ENCODE assay signal across 18 cellular contexts in genomic region chr2:170454471-170455372, GRCh38.
A peak's percentile ranks its signal among the peaks of the same experiment; 100 is the strongest.
DNase-seq lines count a peak whose midpoint lies in the region; ATAC-seq and TF ChIP-seq lines count a peak whose summit lies in the region.
"Had no signal": no experiment of that assay in that cellular context is flagged by ENCODE, and none has a peak within 500 bp of the region (broad histone marks: within the 10 kb centered on the region; RNA-seq: fewer than 3 reads in every experiment).

No MANE protein-coding gene starts in this region.

- no peak overlapping the region for H3K27ac Mint-ChIP-seq in endodermal cell
- H3K27ac Mint-ChIP-seq in natural killer cell treated with Interleukin-12 subunit alpha and Interleukin-12 subunit beta and Interleukin-15 and Interleukin-18, amount 100 ng/mL, for 72 hours: no peak overlapping the region
- H3K27ac Mint-ChIP-seq: CD4-positive, alpha-beta T cell; H9 had no signal

- ATAC-seq in HCT116 (no peak), left colon (peak; percentile 69), right cardiac atrium (no peak), HG02610 (IDR thresholded peaks at IDR 0.05; ENCODE audit: unreplicated experiment) (no peak)
- no peak for ATAC-seq in natural killer cell treated with Interleukin-12 subunit alpha and Interleukin-12 subunit beta and Interleukin-15 and Interleukin-18, amount 100 ng/mL, for 72 hours

- CTCF ChIA-PET in HCT116 (lab: Charles Lee): no interaction called here

- BruUV-seq in HCT116 (replicated peaks; lab: Mats Ljungman, UMichigan): no TSS peak

- H4K20me1 ChIP-seq in HCT116 (ENCODE audit: insufficient read depth): no peaks in the 10 kb centered on the region

- H3K36me3 Mint-ChIP-seq in endodermal cell (ENCODE audit: low read depth): peaks cover 42% of the 10 kb centered on the region
- no peaks in the 10 kb centered on the region for H3K36me3 Mint-ChIP-seq in natural killer cell treated with Interleukin-12 subunit alpha and Interleukin-12 subunit beta and Interleukin-15 and Interleukin-18, amount 100 ng/mL, for 72 hours

- H3K9ac ChIP-seq in HCT116 (ENCODE audit: low read length): no peak overlapping the region
- no peak overlapping the region for H3K9ac ChIP-seq in endodermal cell (ENCODE audit: extremely low read depth, low read length, poor library complexity, severe bottlenecking)

- H3K36me3 ChIP-seq in HCT116 (ENCODE audit: control insufficient read depth in 1 of 2, insufficient read depth in 2 of 2, low read length in 2 of 2) (no peaks in the 10 kb centered on the region), endodermal cell (ENCODE audit: control insufficient read depth, insufficient read depth, low read length) (no peaks in the 10 kb centered on the region), prostate gland (no peaks in the 10 kb centered on the region)
- H3K36me3 ChIP-seq: BE2C had no signal

- no peak overlapping the region for H3K4me2 ChIP-seq in HCT116 (ENCODE audit: low read length)

- H3K9me2 ChIP-seq in HCT116 (ENCODE audit: insufficient read depth): no peaks in the 10 kb centered on the region

- peak overlapping the region; percentile 2 for H2AFZ ChIP-seq in HCT116 (ENCODE audit: low read depth, low read length, poor library complexity, severe bottlenecking)

- TF ChIP-seq POLR2A in HCT116 (IDR thresholded peaks at IDR 0.05; ENCODE audit: borderline replicate concordance, extremely low read depth, insufficient read depth, insufficient read length) (no peak), prostate gland (IDR thresholded peaks at IDR 0.05) (no peak)

- DNase-seq in HCT116 (ENCODE audit: low read depth, low spot score) (no peak), endodermal cell (no peak), left colon (peak in 1 of 2 donors; percentile 24), prostate gland (ENCODE audit: low spot score) (peak; percentile 8), right cardiac atrium (no peak), activated T-cell treated with anti-CD3 and anti-CD28 coated beads for 4 hours (no peak)
- no peak for DNase-seq in natural killer cell treated with Interleukin-12 subunit alpha and Interleukin-12 subunit beta and Interleukin-15 and Interleukin-18, amount 100 ng/mL, for 72 hours (ENCODE audit: low spot score)
- DNase-seq: BE2C; CD4-positive, alpha-beta T cell; DND-41; H9; NCI-H1048; NCI-H146; NCI-H2081; NCI-H510A; NCI-H774 had no signal

- H3K4me3 ChIP-seq in HCT116 (replicated peaks in 1 of 2; ENCODE audit: low read depth in 1 of 2, low read length in 2 of 2) (no peak overlapping the region), endodermal cell (ENCODE audit: low read length) (peak overlapping the region; percentile 14), prostate gland (no peak overlapping the region), right cardiac atrium (ENCODE audit: low read length) (no peak overlapping the region)
- H3K4me3 ChIP-seq: K562 had no signal

- WGBS in endodermal cell (ENCODE audit: insufficient coverage in 1 of 2, insufficient read length in 1 of 2), 2 experiments: 93 to 96% methylated on average over 7 of the region's 7 CpGs
- 71% methylated on average over 7 of the region's 7 CpGs for WGBS in prostate gland
- 92% methylated on average over 7 of the region's 7 CpGs for WGBS in right cardiac atrium

- H3K9me3 Mint-ChIP-seq in endodermal cell: peaks cover 56% of the 10 kb centered on the region
- no peaks in the 10 kb centered on the region for H3K9me3 Mint-ChIP-seq in natural killer cell treated with Interleukin-12 subunit alpha and Interleukin-12 subunit beta and Interleukin-15 and Interleukin-18, amount 100 ng/mL, for 72 hours
- H3K9me3 Mint-ChIP-seq: CD4-positive, alpha-beta T cell had no signal

- H3K4me3 Mint-ChIP-seq in endodermal cell: no peak overlapping the region
- H3K4me3 Mint-ChIP-seq in natural killer cell treated with Interleukin-12 subunit alpha and Interleukin-12 subunit beta and Interleukin-15 and Interleukin-18, amount 100 ng/mL, for 72 hours: no peak overlapping the region
- H3K4me3 Mint-ChIP-seq: CD4-positive, alpha-beta T cell; H9 had no signal

- intact Hi-C loops in HCT116 (cut with micrococcal nuclease) (no loop called here), left colon (cut with DNase I, micrococcal nuclease) (no loop called here), prostate gland (cut with DNase I) (no loop called here), right cardiac atrium (cut with DNase I) (no loop called here)

- H3K79me2 ChIP-seq in HCT116 (ENCODE audit: insufficient read depth, low read length): no peaks in the 10 kb centered on the region

- H3K27me3 ChIP-seq in HCT116 (ENCODE audit: insufficient read depth, low read length) (no peaks in the 10 kb centered on the region), endodermal cell (ENCODE audit: control insufficient read depth, insufficient read depth, low read length, poor library complexity, severe bottlenecking) (no peaks in the 10 kb centered on the region), prostate gland (replicated peaks; ENCODE audit: insufficient read depth) (no peaks in the 10 kb centered on the region), right cardiac atrium (ENCODE audit: control insufficient read depth, insufficient read depth) (no peaks in the 10 kb centered on the region)
- H3K27me3 ChIP-seq: BE2C had no signal

- TF ChIP-seq CTCF in HCT116 (IDR thresholded peaks at IDR 0.05 in 2 of 3, conservative IDR thresholded peaks at IDR 0.05 in 1 of 3; ENCODE audit: borderline replicate concordance in 1 of 3, insufficient read depth in 1 of 3, low read depth in 2 of 3, low read length in 2 of 3): no peak
- no peak for TF ChIP-seq CTCF in endodermal cell (conservative IDR thresholded peaks at IDR 0.05)
- no peak for TF ChIP-seq CTCF in prostate gland (IDR thresholded peaks at IDR 0.05)

- no peaks in the 10 kb centered on the region for H3K4me1 ChIP-seq in HCT116 (ENCODE audit: control insufficient read depth in 1 of 2, insufficient read depth in 2 of 2, low read length in 2 of 2)
- peaks cover 4% of the 10 kb centered on the region for H3K4me1 ChIP-seq in endodermal cell (ENCODE audit: control insufficient read depth, insufficient read depth, low read length)
- H3K4me1 ChIP-seq in prostate gland (replicated peaks): no peaks in the 10 kb centered on the region
- no peaks in the 10 kb centered on the region for H3K4me1 ChIP-seq in right cardiac atrium (ENCODE audit: control insufficient read depth, insufficient read depth, low read length)
- H3K4me1 ChIP-seq: BE2C had no signal

- H3K27ac ChIP-seq in HCT116 (ENCODE audit: low read depth, low read length) (no peak overlapping the region), endodermal cell (ENCODE audit: low read depth, low read length) (no peak overlapping the region), prostate gland (peak overlapping the region in 1 of 2 donors; percentile 46), right cardiac atrium (ENCODE audit: low read length) (no peak overlapping the region)

- H3K4me1 Mint-ChIP-seq in endodermal cell: peaks cover 29% of the 10 kb centered on the region
- H3K4me1 Mint-ChIP-seq in natural killer cell treated with Interleukin-12 subunit alpha and Interleukin-12 subunit beta and Interleukin-15 and Interleukin-18, amount 100 ng/mL, for 72 hours (ENCODE audit: low read depth in 2 of 2): no peaks in the 10 kb centered on the region
- H3K4me1 Mint-ChIP-seq: H9 had no signal

- RAD21 ChIA-PET in HCT116 (lab: Charles Lee; ENCODE audit: low non-redundant PET in 1 of 2, low total read pairs in 2 of 2, uncharacterized antibody in 2 of 2, unreplicated experiment in 2 of 2): no interaction called here

- TF ChIP-seq RAD21 in HCT116 (IDR thresholded peaks at IDR 0.05; ENCODE audit: low read depth): no peak

- H3K27me3 Mint-ChIP-seq in endodermal cell (ENCODE audit: insufficient read depth): no peaks in the 10 kb centered on the region
- peaks cover 5 to 6% of the 10 kb centered on the region in 2 donors for H3K27me3 Mint-ChIP-seq in natural killer cell treated with Interleukin-12 subunit alpha and Interleukin-12 subunit beta and Interleukin-15 and Interleukin-18, amount 100 ng/mL, for 72 hours
- H3K27me3 Mint-ChIP-seq: CD4-positive, alpha-beta T cell had no signal

- no peaks in the 10 kb centered on the region for H3K9me3 ChIP-seq in HCT116 (ENCODE audit: control insufficient read depth in 1 of 2, insufficient read depth in 1 of 2, low read depth in 1 of 2, low read length in 2 of 2)
- H3K9me3 ChIP-seq in endodermal cell (ENCODE audit: control insufficient read depth, low read length): peaks cover 29% of the 10 kb centered on the region
- H3K9me3 ChIP-seq in prostate gland: no peaks in the 10 kb centered on the region
- H3K9me3 ChIP-seq in right cardiac atrium (ENCODE audit: control insufficient read depth, low read length): no peaks in the 10 kb centered on the region
- H3K9me3 ChIP-seq: BE2C had no signal

- POLR2A ChIA-PET in HCT116 (lab: Charles Lee): no interaction called here

TF ChIP-seq in HCT116, 20 proteins besides CTCF, POLR2A, EP300 and RAD21 (continues in another document):
- TF ChIP-seq ELF1 (IDR thresholded peaks at IDR 0.05; ENCODE audit: borderline replicate concordance, low read depth) (no peak), CEBPB (IDR thresholded peaks at IDR 0.05; ENCODE audit: low read depth) (no peak), ATF3 (IDR thresholded peaks at IDR 0.05) (no peak), SRF (IDR thresholded peaks at IDR 0.05; ENCODE audit: low read depth) (no peak), ZNF274 (IDR thresholded peaks at IDR 0.05; ENCODE audit: low read depth, low read length) (no peak), EZH2 (IDR thresholded peaks at IDR 0.05) (no peak), TCF7L2 (IDR thresholded peaks at IDR 0.05; ENCODE audit: borderline replicate concordance, extremely low read depth, insufficient read depth, insufficient read length) (no peak), ZFX (IDR thresholded peaks at IDR 0.05) (no peak)
- TF ChIP-seq, protein P1, sequence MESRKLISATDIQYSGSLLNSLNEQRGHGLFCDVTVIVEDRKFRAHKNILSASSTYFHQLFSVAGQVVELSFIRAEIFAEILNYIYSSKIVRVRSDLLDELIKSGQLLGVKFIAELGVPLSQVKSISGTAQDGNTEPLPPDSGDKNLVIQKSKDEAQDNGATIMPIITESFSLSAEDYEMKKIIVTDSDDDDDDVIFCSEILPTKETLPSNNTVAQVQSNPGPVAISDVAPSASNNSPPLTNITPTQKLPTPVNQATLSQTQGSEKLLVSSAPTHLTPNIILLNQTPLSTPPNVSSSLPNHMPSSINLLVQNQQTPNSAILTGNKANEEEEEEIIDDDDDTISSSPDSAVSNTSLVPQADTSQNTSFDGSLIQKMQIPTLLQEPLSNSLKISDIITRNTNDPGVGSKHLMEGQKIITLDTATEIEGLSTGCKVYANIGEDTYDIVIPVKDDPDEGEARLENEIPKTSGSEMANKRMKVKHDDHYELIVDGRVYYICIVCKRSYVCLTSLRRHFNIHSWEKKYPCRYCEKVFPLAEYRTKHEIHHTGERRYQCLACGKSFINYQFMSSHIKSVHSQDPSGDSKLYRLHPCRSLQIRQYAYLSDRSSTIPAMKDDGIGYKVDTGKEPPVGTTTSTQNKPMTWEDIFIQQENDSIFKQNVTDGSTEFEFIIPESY (IDR thresholded peaks at IDR 0.05; ENCODE audit: extremely low read depth, insufficient replicate concordance, low read length): no peak
